In the genomic region with DNA sequence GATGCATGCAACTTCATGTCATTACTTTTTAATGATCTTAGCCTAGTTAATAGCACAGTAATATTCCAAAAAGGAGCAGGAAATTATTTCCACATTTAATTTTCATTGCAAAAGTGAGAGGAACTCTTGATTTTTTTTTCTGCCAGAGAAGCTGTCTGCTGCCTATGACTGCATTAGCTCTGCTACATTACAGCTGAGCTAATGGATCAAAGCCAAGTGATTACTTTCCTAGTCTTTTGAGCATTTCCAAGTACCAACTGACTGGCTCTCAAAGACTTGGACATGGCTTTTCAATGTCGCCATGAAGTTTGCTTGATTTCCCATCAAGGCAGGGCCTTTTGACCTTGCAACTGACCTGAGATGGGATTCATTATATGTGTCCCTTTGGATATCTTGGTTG, we compare ENCODE assay signal across 22 cellular contexts.
A peak's percentile ranks its signal among the peaks of the same experiment; 100 is the strongest.
DNase-seq lines count a peak whose midpoint lies in the region; TF ChIP-seq lines count a peak whose summit lies in the region.
"Had no signal": no experiment of that assay in that cellular context is flagged by ENCODE, and none has a peak within 500 bp of the region (broad histone marks: within the 10 kb centered on the region; RNA-seq: fewer than 3 reads in every experiment).

No MANE protein-coding gene starts in this region.

- H3K4me3 ChIP-seq in cardiac fibroblast (replicated peaks in 1 of 2; ENCODE audit: low read depth in 2 of 2, low read length in 2 of 2) (no peak overlapping the region), A673 (ENCODE audit: low read depth, low read length, poor library complexity, severe bottlenecking) (no peak overlapping the region)
- H3K4me3 ChIP-seq: hepatocyte, lower lobe of right lung, neural progenitor cell, Peyer's patch, vagina had no signal

- H3K27ac Mint-ChIP-seq in nephron, result peak overlapping the region in 2 of 3 experiments; percentile 19 to 29
- H3K27ac Mint-ChIP-seq: activated CD4-positive, alpha-beta T cell treated with anti-CD3 and anti-CD28 coated beads, Interleukin-2, amount 10 ng/mL, durations not matched to agents 7 days and 5 days; B cell; neural progenitor cell; progenitor cell of endocrine pancreas had no signal

- TF ChIP-seq CTCF in cardiac fibroblast (IDR thresholded peaks at IDR 0.05; ENCODE audit: low read depth, low read length) (no peak), nephron (IDR thresholded peaks at IDR 0.05; ENCODE audit: unreplicated experiment in 3 of 3) (no peak), A673 (conservative IDR thresholded peaks at IDR 0.05; ENCODE audit: low read depth, low read length) (no peak)

- CTCF ChIA-PET in A673 (lab: Charles Lee), result no interaction called here

- peaks cover 5% of the 10 kb centered on the region for H3K9me3 ChIP-seq in A673 (ENCODE audit: low read depth, low read length, poor library complexity, severe bottlenecking)
- H3K9me3 ChIP-seq: lower lobe of right lung, Peyer's patch, vagina had no signal

- POLR2A ChIA-PET in A673 (lab: Charles Lee; ENCODE audit: low non-redundant PET), result no interaction called here

- DNase-seq in EH (ENCODE audit: low read depth), result peak; percentile 67
- DNase-seq in M059J (ENCODE audit: low read depth), result peak; percentile 53
- DNase-seq in cardiac fibroblast (ENCODE audit: low read depth in 2 of 2), result peak; percentile 5 to 22
- DNase-seq in SK-N-DZ (ENCODE audit: low spot score), result no peak
- DNase-seq in A172 (ENCODE audit: low spot score), result no peak
- DNase-seq in A673 (ENCODE audit: low spot score), result no peak
- DNase-seq: activated CD4-positive, alpha-beta T cell treated with anti-CD3 and anti-CD28 coated beads, Interleukin-2, amount 10 ng/mL, durations not matched to agents 7 days and 5 days; DND-41; foreskin melanocyte; islet precursor cell; Karpas-422; lower lobe of right lung; NCI-H1092 treated with DMSO at 0.1 percent for 48 hours; NCI-H2029 treated with DMSO at 0.1 percent for 48 hours; Peyer's patch had no signal

- no peaks in the 10 kb centered on the region for H3K36me3 ChIP-seq in A673 (ENCODE audit: insufficient read depth, low read length, poor library complexity, severe bottlenecking)
- H3K36me3 ChIP-seq: lower lobe of right lung, neural progenitor cell, Peyer's patch, vagina had no signal

- H3K4me1 ChIP-seq in A673 (ENCODE audit: insufficient read depth, low read length, poor library complexity, severe bottlenecking), result no peaks in the 10 kb centered on the region
- H3K4me1 ChIP-seq: lower lobe of right lung, neural progenitor cell, Peyer's patch had no signal

- no peaks in the 10 kb centered on the region for H3K36me3 Mint-ChIP-seq in nephron (ENCODE audit: low read depth)
- H3K36me3 Mint-ChIP-seq: neural progenitor cell had no signal

- no peak overlapping the region for H3K27ac ChIP-seq in A673 (ENCODE audit: low read depth, low read length, poor library complexity, severe bottlenecking)
- H3K27ac ChIP-seq: hepatocyte, lower lobe of right lung, neural progenitor cell, Peyer's patch, vagina, VCaP had no signal

- H3K27me3 Mint-ChIP-seq in nephron (ENCODE audit: low read depth), result peaks cover 8% of the 10 kb centered on the region

- BruUV-seq in A673 (replicated peaks; lab: Mats Ljungman, UMichigan), result no TSS peak

- H3K4me1 Mint-ChIP-seq in nephron, result peaks cover 52% of the 10 kb centered on the region
- H3K4me1 Mint-ChIP-seq: activated CD4-positive, alpha-beta T cell treated with anti-CD3 and anti-CD28 coated beads, Interleukin-2, amount 10 ng/mL, durations not matched to agents 7 days and 5 days; B cell; neural progenitor cell had no signal

- H3K4me3 Mint-ChIP-seq in nephron, result no peak overlapping the region
- H3K4me3 Mint-ChIP-seq: activated CD4-positive, alpha-beta T cell treated with anti-CD3 and anti-CD28 coated beads, Interleukin-2, amount 10 ng/mL, durations not matched to agents 7 days and 5 days; B cell; neural progenitor cell had no signal

- H3K9me3 Mint-ChIP-seq in nephron, result no peaks in the 10 kb centered on the region
- H3K9me3 Mint-ChIP-seq: activated CD4-positive, alpha-beta T cell treated with anti-CD3 and anti-CD28 coated beads, Interleukin-2, amount 10 ng/mL, durations not matched to agents 7 days and 5 days; neural progenitor cell had no signal

- H3K27me3 ChIP-seq in A673 (replicated peaks; ENCODE audit: insufficient read depth, low read depth, low read length, poor library complexity), result no peaks in the 10 kb centered on the region
- H3K27me3 ChIP-seq: hepatocyte, neural progenitor cell, Peyer's patch, vagina had no signal

- intact Hi-C loops in A673 (cut with micrococcal nuclease; ENCODE audit: unreplicated experiment), result no loop called here

Comparison
In these comparisons a context has a peak if more than half of its experiments do, and no peak if none do; other contexts are left out.
1. DNase-seq: peak in EH (single experiment), M059J (single experiment) and cardiac fibroblast (2 of 2); none in SK-N-DZ (single experiment), A172 (single experiment) and A673 (single experiment).